In genomic region chr3:116037954-116038911, GRCh38 we compare ENCODE assay signal across 11 cellular contexts.
DNase-seq lines count a peak whose midpoint lies in the region; ATAC-seq and TF ChIP-seq lines count a peak whose summit lies in the region.
"Had no signal": no experiment of that assay in that cellular context is flagged by ENCODE, and none has a peak within 500 bp of the region (broad histone marks: within the 10 kb centered on the region; RNA-seq: fewer than 3 reads in every experiment).

No MANE protein-coding gene starts in this region.

- no peaks in the 10 kb centered on the region for H3K9me3 ChIP-seq in upper lobe of right lung
- H3K9me3 ChIP-seq: colonic mucosa had no signal

- H3K27ac ChIP-seq in upper lobe of right lung: no peak overlapping the region
- H3K27ac ChIP-seq: colonic mucosa had no signal

- no peaks in the 10 kb centered on the region for H3K27me3 Mint-ChIP-seq in activated naive CD8-positive, alpha-beta T cell treated with anti-CD3 and anti-CD28 coated beads for 36 hours
- H3K27me3 Mint-ChIP-seq in natural killer cell (ENCODE audit: low read depth in 2 of 2): no peaks in the 10 kb centered on the region
- H3K27me3 Mint-ChIP-seq: activated CD4-positive, alpha-beta memory T cell treated with anti-CD3 and anti-CD28 coated beads, Interleukin-2, amount 10 ng/mL, durations not matched to agents 7 days and 5 days had no signal

- H3K27ac Mint-ChIP-seq in activated naive CD8-positive, alpha-beta T cell treated with anti-CD3 and anti-CD28 coated beads for 36 hours: no peak overlapping the region
- H3K27ac Mint-ChIP-seq in natural killer cell: no peak overlapping the region
- H3K27ac Mint-ChIP-seq: activated CD4-positive, alpha-beta memory T cell treated with anti-CD3 and anti-CD28 coated beads, Interleukin-2, amount 10 ng/mL, durations not matched to agents 7 days and 5 days had no signal

- H3K27me3 ChIP-seq in upper lobe of right lung: no peaks in the 10 kb centered on the region
- H3K27me3 ChIP-seq: colonic mucosa had no signal

- H3K9me3 Mint-ChIP-seq in activated naive CD8-positive, alpha-beta T cell treated with anti-CD3 and anti-CD28 coated beads for 36 hours: no peaks in the 10 kb centered on the region
- peaks cover 7% of the 10 kb centered on the region in 2 donors for H3K9me3 Mint-ChIP-seq in natural killer cell
- H3K9me3 Mint-ChIP-seq: activated CD4-positive, alpha-beta memory T cell treated with anti-CD3 and anti-CD28 coated beads, Interleukin-2, amount 10 ng/mL, durations not matched to agents 7 days and 5 days had no signal

- ATAC-seq in GM19351 (IDR thresholded peaks at IDR 0.05; ENCODE audit: unreplicated experiment) (peak; percentile 97), HG02973 (IDR thresholded peaks at IDR 0.05; ENCODE audit: unreplicated experiment) (peak; percentile 97), upper lobe of right lung (peak; percentile 64), natural killer cell (no peak)
- ATAC-seq: left cardiac atrium had no signal

- peak; percentile 87 for DNase-seq in NOMO-1 treated with dmso at 0.1 percent for 144 hours (lab: John Stamatoyannopoulos, UW; ENCODE audit: unreplicated experiment)
- DNase-seq in upper lobe of right lung: no peak
- no peak for DNase-seq in kidney tubule cell (ENCODE audit: low spot score)
- DNase-seq in activated naive CD8-positive, alpha-beta T cell treated with anti-CD3 and anti-CD28 coated beads for 36 hours: no peak
- no peak for DNase-seq in natural killer cell
- DNase-seq: activated CD4-positive, alpha-beta memory T cell treated with anti-CD3 and anti-CD28 coated beads, Interleukin-2, amount 10 ng/mL, durations not matched to agents 7 days and 5 days; colonic mucosa; left cardiac atrium; NCI-H2029 had no signal

- no peaks in the 10 kb centered on the region for H3K4me1 Mint-ChIP-seq in activated naive CD8-positive, alpha-beta T cell treated with anti-CD3 and anti-CD28 coated beads for 36 hours
- H3K4me1 Mint-ChIP-seq in natural killer cell: no peaks in the 10 kb centered on the region
- H3K4me1 Mint-ChIP-seq: activated CD4-positive, alpha-beta memory T cell treated with anti-CD3 and anti-CD28 coated beads, Interleukin-2, amount 10 ng/mL, durations not matched to agents 7 days and 5 days had no signal

- no peak overlapping the region for H3K4me3 Mint-ChIP-seq in activated naive CD8-positive, alpha-beta T cell treated with anti-CD3 and anti-CD28 coated beads for 36 hours
- no peak overlapping the region for H3K4me3 Mint-ChIP-seq in natural killer cell
- H3K4me3 Mint-ChIP-seq: activated CD4-positive, alpha-beta memory T cell treated with anti-CD3 and anti-CD28 coated beads, Interleukin-2, amount 10 ng/mL, durations not matched to agents 7 days and 5 days had no signal

- no peaks in the 10 kb centered on the region for H3K36me3 Mint-ChIP-seq in activated naive CD8-positive, alpha-beta T cell treated with anti-CD3 and anti-CD28 coated beads for 36 hours
- H3K36me3 Mint-ChIP-seq in natural killer cell: no peaks in the 10 kb centered on the region

- intact Hi-C loops in upper lobe of right lung (cut with DNase I) (no loop called here), natural killer cell (cut with micrococcal nuclease) (no loop called here)

- H3K4me1 ChIP-seq in upper lobe of right lung: no peaks in the 10 kb centered on the region
- H3K4me1 ChIP-seq: colonic mucosa had no signal

- H3K36me3 ChIP-seq in upper lobe of right lung: no peaks in the 10 kb centered on the region
- H3K36me3 ChIP-seq: colonic mucosa had no signal

- TF ChIP-seq CTCF in upper lobe of right lung (IDR thresholded peaks at IDR 0.05): no peak
- TF ChIP-seq CTCF in natural killer cell (IDR thresholded peaks at IDR 0.05): no peak

- no peak overlapping the region for H3K4me3 ChIP-seq in upper lobe of right lung
- H3K4me3 ChIP-seq: colonic mucosa had no signal

Comparison
In these comparisons a context has a peak if more than half of its experiments do, and no peak if none do; other contexts are left out.
1. ATAC-seq: peak in GM19351 (single experiment), HG02973 (single experiment) and upper lobe of right lung (single experiment); none in natural killer cell (0 of 3).